ENCODE assay signal across 14 cellular contexts in the genomic region with DNA sequence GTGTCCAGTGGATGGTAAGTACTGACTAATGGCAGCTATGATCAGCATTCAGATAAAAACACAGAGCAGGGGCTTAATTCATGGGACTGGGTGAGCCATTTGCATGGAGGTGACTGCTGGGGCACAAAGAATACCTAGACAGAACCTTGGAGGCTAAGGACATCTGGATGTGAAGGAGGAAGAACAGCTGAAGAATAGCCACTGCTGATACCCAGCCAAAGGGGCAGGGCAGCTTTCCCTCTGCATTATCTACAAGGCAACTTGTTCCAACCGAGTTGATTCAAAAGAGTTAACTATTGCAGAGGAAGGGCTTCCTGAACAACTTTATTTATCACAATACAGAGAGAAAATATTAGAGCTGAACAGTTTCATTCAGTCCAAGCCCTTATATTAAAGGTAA.
"Had no signal": no experiment of that assay in that cellular context is flagged by ENCODE, and none has a peak within 500 bp of the region (broad histone marks: within the 10 kb centered on the region; RNA-seq: fewer than 3 reads in every experiment).

No MANE protein-coding gene starts in this region.

- DNase-seq: effector memory CD8-positive, alpha-beta T cell; esophagus squamous epithelium; foreskin fibroblast; glutamatergic neuron; immature natural killer cell; naive B cell; psoas muscle; retina; right lobe of liver; stimulated activated CD4-positive, alpha-beta T cell treated with anti-CD3 and anti-CD28 coated beads, Interleukin-4, amount 100 ng/mL, for 1 hour; stimulated activated CD8-positive, alpha-beta memory T cell treated with anti-CD3 and anti-CD28 coated beads, Interleukin-4, amount 100 ng/mL, for 48 hours; tibial artery had no signal

- H3K27ac ChIP-seq: esophagus squamous epithelium, gastroesophageal sphincter, psoas muscle, right lobe of liver, tibial artery had no signal

- H3K4me3 ChIP-seq: esophagus squamous epithelium, gastroesophageal sphincter, psoas muscle, right lobe of liver, tibial artery had no signal

- ATAC-seq: effector memory CD8-positive, alpha-beta T cell; gastroesophageal sphincter; psoas muscle; right lobe of liver; stimulated activated memory B cell treated with anti-CD40 and anti-IgM and Interleukin-4, amounts not matched to agents 10 μg/mL and 1 μg/mL and 100 μg/mL, for 72 hours had no signal

- H3K9me3 ChIP-seq: esophagus squamous epithelium, gastroesophageal sphincter, psoas muscle, right lobe of liver, tibial artery had no signal

- H3K27me3 ChIP-seq: esophagus squamous epithelium, gastroesophageal sphincter, right lobe of liver, tibial artery had no signal

- H3K4me1 ChIP-seq: gastroesophageal sphincter, psoas muscle, right lobe of liver had no signal
